1 cellular context compared by ENCODE assay signal in genomic region chr6:133251688-133252087, GRCh38.
TF ChIP-seq lines count a peak whose summit lies in the region.

No MANE protein-coding gene starts in this region.

TF ChIP-seq in A549, 52 proteins besides CTCF, POLR2A, EP300 and RAD21 (continued from another document):
- TF ChIP-seq TP53 (CRISPR knock-in tag; IDR thresholded peaks at IDR 0.05) (no peak), RARB (CRISPR knock-in tag; IDR thresholded peaks at IDR 0.05) (no peak), KDM5A (IDR thresholded peaks at IDR 0.05) (no peak), SMC3 (IDR thresholded peaks at IDR 0.05) (no peak), HEYL (CRISPR knock-in tag; IDR thresholded peaks at IDR 0.05) (no peak), HOXB5 (CRISPR knock-in tag; IDR thresholded peaks at IDR 0.05) (no peak), REST (IDR thresholded peaks at IDR 0.05) (no peak)
